14 cellular contexts compared by ENCODE assay signal in genomic region chr2:224062481-224063307, GRCh38. TPM values are rescaled to one million over a fixed set of nuclear protein-coding genes. Genes with fewer than 3 reads are reported as not detected.
DNase-seq lines count a peak whose midpoint lies in the region; ATAC-seq, FAIRE-seq and TF ChIP-seq lines count a peak whose summit lies in the region.
"Had no signal": no experiment of that assay in that cellular context is flagged by ENCODE, and none has a peak within 500 bp of the region (broad histone marks: within the 10 kb centered on the region; RNA-seq: fewer than 3 reads in every experiment).

No MANE protein-coding gene starts in this region.

- no peak overlapping the region for H3K18ac ChIP-seq in H1 (ENCODE audit: extremely low read depth, low read length)

- H3K4me2 ChIP-seq in H1 (ENCODE audit: insufficient read depth in 1 of 2, low read depth in 2 of 2, low read length in 2 of 2), result no peak overlapping the region

- WGBS in H1 (ENCODE audit: extremely low coverage in 1 of 2, insufficient coverage in 1 of 2, insufficient read length in 1 of 2, insufficient replicate concordance in 2 of 2, low coverage in 1 of 2, low lambda C conversion rate in 2 of 2, missing lambda C conversion rate in 1 of 2), 2 experiments, result 79% methylated on average over 5 of the region's 5 CpGs; no CpG with 5 or more reads in 1 of the 2 experiments

- no peak for TF ChIP-seq EP300 in H1 (IDR thresholded peaks at IDR 0.05; ENCODE audit: borderline replicate concordance in 1 of 2, low read depth in 2 of 2, low read length in 2 of 2)

- H4K8ac ChIP-seq in H1 (ENCODE audit: extremely low read depth, insufficient read depth, low read length), result no peak overlapping the region

- no peak overlapping the region for H3K4me3 ChIP-seq in H1 (ENCODE audit: extremely low read depth in 1 of 4, insufficient read depth in 2 of 4, low read depth in 3 of 4, low read length in 4 of 4)
- H3K4me3 ChIP-seq: right atrium auricular region, thoracic aorta had no signal

- no peaks in the 10 kb centered on the region for H4K20me1 ChIP-seq in H1 (replicated peaks in 1 of 2; ENCODE audit: control insufficient read depth in 1 of 2, insufficient read depth in 2 of 2, low read length in 2 of 2)

- peak; percentile 72 for ATAC-seq in GM21447 (IDR thresholded peaks at IDR 0.05; ENCODE audit: unreplicated experiment)
- peak; percentile 97 for ATAC-seq in HG03354 (IDR thresholded peaks at IDR 0.05; ENCODE audit: poor library complexity, severe bottlenecking, unreplicated experiment)
- ATAC-seq in GM18519 (IDR thresholded peaks at IDR 0.05; ENCODE audit: low FRiP score, unreplicated experiment), result no peak
- ATAC-seq: activated T-helper 17 cell treated with anti-CD3 and anti-CD28 coated beads, Interleukin-2, amount 50 U/mL, for 72 hours had no signal

- H3K4me1 ChIP-seq in H1 (replicated peaks in 1 of 4; ENCODE audit: control insufficient read depth in 3 of 4, insufficient read depth in 4 of 4, low read length in 3 of 4), result no peaks in the 10 kb centered on the region
- H3K4me1 ChIP-seq: right atrium auricular region had no signal

- H2AK5ac ChIP-seq in H1 (ENCODE audit: low read depth, low read length), result no peak overlapping the region

- no peak overlapping the region; the same call in 1 of the 2 replicates for H2BK12ac ChIP-seq in H1 (ENCODE audit: low read depth, low read length)

- no peak overlapping the region for H2BK20ac ChIP-seq in H1 (ENCODE audit: low read length)

- no peak overlapping the region for H4K5ac ChIP-seq in H1 (ENCODE audit: insufficient read length, low read depth, low read length)

- H2AFZ ChIP-seq in H1 (ENCODE audit: low read length), result no peak overlapping the region

- TF ChIP-seq CTCF in C4-2B (conservative IDR thresholded peaks at IDR 0.05) (peak; percentile 10), H1 (IDR thresholded peaks at IDR 0.05; ENCODE audit: control extremely low read depth in 1 of 3, insufficient read depth in 1 of 3, low read depth in 1 of 3, low read length in 3 of 3) (peak in 2 of 3 experiments; percentile 30 to 40; a peak in 2 of 4 replicates), GM10248 (IDR thresholded peaks at IDR 0.05; ENCODE audit: control extremely low read depth, extremely low read depth, low read depth, missing control alignments) (no peak)

- no peak overlapping the region; the same call in 1 of the 2 replicates for H2BK15ac ChIP-seq in H1 (ENCODE audit: low read length)

- no peaks in the 10 kb centered on the region; the same call in 1 of the 2 replicates for H3K23me2 ChIP-seq in H1 (ENCODE audit: low read depth, low read length)

- H3K56ac ChIP-seq in H1 (replicated peaks; ENCODE audit: insufficient read length, low read depth, low read length), result no peak overlapping the region

- H3K4ac ChIP-seq in H1 (replicated peaks; ENCODE audit: insufficient read length, low read depth, low read length), result no peak overlapping the region

- H3K9me3 ChIP-seq in H1 (ENCODE audit: insufficient read depth in 2 of 2, low read depth in 1 of 2, low read length in 1 of 2), result no peaks in the 10 kb centered on the region
- H3K9me3 ChIP-seq: right atrium auricular region, thoracic aorta had no signal

- no peak overlapping the region for H3K23ac ChIP-seq in H1 (ENCODE audit: insufficient read length)

- FAIRE-seq in H1 (lab: Jason Lieb, UNC), result no peak

- CTCF ChIA-PET in H1 (lab: Charles Lee; ENCODE audit: partially characterized antibody), result interaction anchor here (0.7 to 10.1 kb wide), 30 partner anchors 8 to 297 kb away, joined by 3 to 148 read pairs (median 6); no protein-coding TSS in a partner anchor
- CTCF ChIA-PET in GM10248 (lab: Yijun Ruan, JAX), result interaction anchor here (0.8 to 2.9 kb wide), 4 partner anchors 10 to 69 kb away, joined by 3 to 9 read pairs (median 4); no protein-coding TSS in a partner anchor

- no peak overlapping the region for H2BK5ac ChIP-seq in H1 (ENCODE audit: low read depth, low read length)

- TF ChIP-seq POLR2A in H1 (IDR thresholded peaks at IDR 0.05; ENCODE audit: control extremely low read depth in 1 of 2, low read depth in 2 of 2, low read length in 2 of 2), result no peak

- DNase-seq in H1 (ENCODE audit: low read depth in 1 of 2, low spot score in 2 of 2), result no peak
- DNase-seq in HPDE6-E6E7 (ENCODE audit: extremely low spot score), result no peak
- DNase-seq in NCI-H526 (lab: John Stamatoyannopoulos, UW), result no peak
- no peak for DNase-seq in GM10248 (ENCODE audit: extremely low spot score)
- DNase-seq: brain microvascular endothelial cell, EL, NCI-H2081 treated with DMSO at 0.1 percent for 48 hours had no signal

- POLR2A ChIA-PET in H1 (lab: Charles Lee; ENCODE audit: partially characterized antibody) (no interaction called here), GM10248 (lab: Yijun Ruan, JAX) (no interaction called here)

- no peak overlapping the region for H3K27ac ChIP-seq in C4-2B
- H3K27ac ChIP-seq in H1 (ENCODE audit: low read depth, low read length), result no peak overlapping the region
- H3K27ac ChIP-seq: brain microvascular endothelial cell, right atrium auricular region, thoracic aorta had no signal

- H3K79me1 ChIP-seq in H1 (ENCODE audit: low read depth, low read length), result no peaks in the 10 kb centered on the region

- no peak overlapping the region for H3K14ac ChIP-seq in H1 (ENCODE audit: insufficient read length)

- peak; percentile 62 to 64 for TF ChIP-seq RAD21 in H1 (IDR thresholded peaks at IDR 0.05 in 1 of 2, conservative IDR thresholded peaks at IDR 0.05 in 1 of 2; ENCODE audit: low read depth in 2 of 2, low read length in 2 of 2)

- no peaks in the 10 kb centered on the region for H3K27me3 ChIP-seq in H1 (replicated peaks in 1 of 4; ENCODE audit: control insufficient read depth in 3 of 4, extremely low read depth in 1 of 4, insufficient read depth in 3 of 4, low read length in 3 of 4)
- H3K27me3 ChIP-seq: brain microvascular endothelial cell, right atrium auricular region had no signal

- no peaks in the 10 kb centered on the region for H3K79me2 ChIP-seq in H1 (ENCODE audit: control insufficient read depth in 1 of 2, insufficient read depth in 2 of 2, low read length in 2 of 2)

- H3K36me3 ChIP-seq in H1 (ENCODE audit: control insufficient read depth in 2 of 4, insufficient read depth in 4 of 4, low read length in 3 of 4), result no peaks in the 10 kb centered on the region
- H3K36me3 ChIP-seq: brain microvascular endothelial cell, right atrium auricular region, thoracic aorta had no signal

- no peak overlapping the region for H3K9ac ChIP-seq in H1 (replicated peaks in 1 of 4; ENCODE audit: extremely low read depth in 1 of 4, low read depth in 3 of 4, low read length in 3 of 4)

- H4K91ac ChIP-seq in H1 (replicated peaks; ENCODE audit: insufficient read length, low read length), result no peak overlapping the region

- H2BK120ac ChIP-seq in H1 (replicated peaks; ENCODE audit: low read depth, low read length), result no peak overlapping the region

TF ChIP-seq in H1, 55 proteins besides CTCF, POLR2A, EP300 and RAD21:
- no peak for TF ChIP-seq TBP (IDR thresholded peaks at IDR 0.05; ENCODE audit: low read depth, low read length)
- TF ChIP-seq NANOG (IDR thresholded peaks at IDR 0.05; ENCODE audit: insufficient read depth, low read depth, low read length, poor library complexity, severe bottlenecking), result no peak
- no peak for TF ChIP-seq ASH2L (IDR thresholded peaks at IDR 0.05; ENCODE audit: low read length)
- no peak for TF ChIP-seq NRF1 (IDR thresholded peaks at IDR 0.05; ENCODE audit: low read depth, low read length)
- no peak for TF ChIP-seq CHD2 (IDR thresholded peaks at IDR 0.05; ENCODE audit: low read length)
- TF ChIP-seq BCL11A (IDR thresholded peaks at IDR 0.05; ENCODE audit: low read depth in 2 of 2, low read length in 2 of 2), result no peak
- no peak for TF ChIP-seq BACH1 (IDR thresholded peaks at IDR 0.05; ENCODE audit: low read length)
- TF ChIP-seq ZNF274 (IDR thresholded peaks at IDR 0.05; ENCODE audit: borderline replicate concordance, extremely low read depth, low read length), result no peak

RNA-seq across cellular contexts. Expression of gene SERPINE2, which starts 23.6 kb away (rescaled TPM):
- 76.0 and 76.4 TPM in 2 replicates for total RNA-seq in H1 (2021; fragmentation: NEBNext Ultra II Directional; extraction: Animal tissue kit (Norgen Biotek cat#: 25700))
- polyA plus RNA-seq in H1 (2011; rRNA removed), result 26.2 and 26.5 TPM in 2 replicates
- 24.5 TPM for polyA plus RNA-seq in H1 (2011; cell fraction: cytosol; rRNA removed)
- 56.2 TPM for polyA plus RNA-seq in H1 (2011; cell fraction: nucleus; rRNA removed)
- polyA plus RNA-seq in H1 (2012, experiment 1 of 2), result 47.2 to 67.7 TPM (median 56.4 TPM) in 4 replicates
- 28.1 TPM for polyA plus RNA-seq in H1 (2012, experiment 2 of 2)
- 127 TPM for polyA plus RNA-seq in H1 (2013, experiment 1 of 2)
- polyA plus RNA-seq in H1 (2013, experiment 2 of 2), result 147 TPM
- polyA minus RNA-seq in H1 (2011; rRNA and poly(A)+ RNA removed), result 23.6 and 24.8 TPM in 2 replicates
- 19.4 TPM for polyA minus RNA-seq in H1 (2011; cell fraction: cytosol; rRNA and poly(A)+ RNA removed)
- 25.3 TPM for polyA minus RNA-seq in H1 (2011; cell fraction: nucleus; rRNA and poly(A)+ RNA removed)
